8 cellular contexts compared by ENCODE assay signal in the genomic region with DNA sequence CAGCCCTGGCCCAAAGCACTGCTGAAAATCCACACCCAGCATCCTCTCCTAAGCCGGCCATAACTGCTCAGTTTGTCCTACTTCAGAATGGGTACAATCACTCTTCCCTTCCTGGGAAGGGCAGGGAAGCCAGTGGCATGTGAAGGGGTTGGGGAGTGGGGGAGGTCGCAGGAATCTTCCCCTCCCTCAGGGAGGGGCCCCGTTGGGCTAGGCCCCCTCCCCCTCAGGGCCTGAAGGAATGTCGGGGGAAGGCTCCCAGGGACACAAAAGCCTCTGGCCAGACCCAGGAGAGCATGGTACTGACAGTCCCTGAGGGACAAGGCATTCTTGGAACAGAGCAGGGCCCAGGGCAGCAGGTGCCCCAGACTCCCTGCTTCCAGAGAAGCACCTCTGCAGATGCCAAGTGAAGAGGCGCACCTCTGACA. TPM values are rescaled to one million over a fixed set of nuclear protein-coding genes. Genes with fewer than 3 reads are reported as not detected.
DNase-seq lines count a peak whose midpoint lies in the region; ATAC-seq lines count a peak whose summit lies in the region.

No MANE protein-coding gene starts in this region.

- H3K27ac ChIP-seq in ACC112 (ENCODE audit: low read depth, low read length) (no peak overlapping the region), HUES64 (ENCODE audit: low read depth, low read length) (no peak overlapping the region)

- H3K4me3 ChIP-seq in ACC112 (ENCODE audit: low read depth, low read length): peak overlapping the region; percentile 86
- H3K4me3 ChIP-seq in HUES64 (ENCODE audit: low read length): peak overlapping the region; percentile 92
- peak overlapping the region; percentile 75 for H3K4me3 ChIP-seq in mononuclear cell (ENCODE audit: low read length)

- H3K4me1 Mint-ChIP-seq in central memory CD8-positive, alpha-beta T cell: peaks cover 44% of the 10 kb centered on the region

- no peak overlapping the region for H2AFZ ChIP-seq in ACC112 (ENCODE audit: low read length, unreplicated experiment)

- no peaks in the 10 kb centered on the region for H3K9me3 Mint-ChIP-seq in central memory CD8-positive, alpha-beta T cell

- H3K27me3 Mint-ChIP-seq in central memory CD8-positive, alpha-beta T cell: no peaks in the 10 kb centered on the region

- H3K36me3 ChIP-seq in ACC112 (ENCODE audit: insufficient read depth, low read length) (peaks cover 25% of the 10 kb centered on the region), HUES64 (ENCODE audit: insufficient read depth, low read length) (peaks cover 37% of the 10 kb centered on the region)

- no peak for DNase-seq in central memory CD8-positive, alpha-beta T cell (ENCODE audit: low spot score in 2 of 2)
- DNase-seq in NCI-H2029 (lab: John Stamatoyannopoulos, UW) (no peak), NCI-H1092 treated with DMSO at 0.1 percent for 48 hours (lab: John Stamatoyannopoulos, UW) (no peak), NOMO-1 (lab: John Stamatoyannopoulos, UW; ENCODE audit: unreplicated experiment in 2 of 2) (no peak), NCI-H2171 (lab: John Stamatoyannopoulos, UW) (no peak)

- H3K4me3 Mint-ChIP-seq in central memory CD8-positive, alpha-beta T cell: peak overlapping the region; percentile 86

- peak overlapping the region; percentile 97 for H3K27ac Mint-ChIP-seq in central memory CD8-positive, alpha-beta T cell (ENCODE audit: low read depth)

- H3K9me3 ChIP-seq in HUES64 (ENCODE audit: insufficient read depth, low read depth, low read length): no peaks in the 10 kb centered on the region
- H3K9me3 ChIP-seq in mononuclear cell (ENCODE audit: low read depth, low read length): no peaks in the 10 kb centered on the region

- no peaks in the 10 kb centered on the region for H3K27me3 ChIP-seq in ACC112 (ENCODE audit: insufficient read depth, low read length)
- H3K27me3 ChIP-seq in HUES64 (ENCODE audit: insufficient read depth, low read length): no peaks in the 10 kb centered on the region
- H3K27me3 ChIP-seq in mononuclear cell (ENCODE audit: insufficient read depth, low read length): no peaks in the 10 kb centered on the region

- H3K9ac ChIP-seq in HUES64 (ENCODE audit: low read depth, low read length): 0 out of 2 replicates have a peak overlapping the region, but pooled peaks have one; percentile 77

- H3K4me1 ChIP-seq in ACC112 (ENCODE audit: control insufficient read depth, insufficient read depth, low read length, unreplicated experiment): peaks cover 49% of the 10 kb centered on the region
- peaks cover 15% of the 10 kb centered on the region for H3K4me1 ChIP-seq in HUES64 (ENCODE audit: insufficient read depth, low read length)
- H3K4me1 ChIP-seq in mononuclear cell (ENCODE audit: insufficient read depth, low read length): peaks cover 44% of the 10 kb centered on the region

- ATAC-seq in central memory CD8-positive, alpha-beta T cell (replicated peaks; ENCODE audit: extremely low read depth, poor library complexity, severe bottlenecking): no peak

- 24% methylated on average over 4 of the region's 5 CpGs for WGBS in HUES64

- H3K36me3 Mint-ChIP-seq in central memory CD8-positive, alpha-beta T cell (ENCODE audit: insufficient read depth): peaks cover 20% of the 10 kb centered on the region

- H3K79me2 ChIP-seq in ACC112 (ENCODE audit: control insufficient read depth, insufficient read depth, low read length, unreplicated experiment): peaks cover 54% of the 10 kb centered on the region

RNA-seq across cellular contexts. Expression of gene ELOVL1, which starts 1.2 kb away (rescaled TPM):
- polyA plus RNA-seq in HUES64 (2013, experiment 1 of 2): 22.0 TPM
- polyA plus RNA-seq in HUES64 (2013, experiment 2 of 2): 22.7 TPM
- 18.4 TPM for total RNA-seq in mononuclear cell

RNA-seq across cellular contexts. Expression of gene CDC20, which starts 7.8 kb away (rescaled TPM):
- polyA plus RNA-seq in HUES64 (2013, experiment 1 of 2): 143 TPM
- polyA plus RNA-seq in HUES64 (2013, experiment 2 of 2): 153 TPM
- 0.52 TPM for total RNA-seq in mononuclear cell

RNA-seq across cellular contexts. Expression of gene MED8, which starts 23.0 kb away (rescaled TPM):
- polyA plus RNA-seq in HUES64 (2013, experiment 1 of 2): 15.9 TPM
- 14.8 TPM for polyA plus RNA-seq in HUES64 (2013, experiment 2 of 2)
- 21.6 TPM for total RNA-seq in mononuclear cell

RNA-seq across cellular contexts. Expression of gene SZT2, which starts 23.1 kb away (rescaled TPM):
- 5.8 TPM for polyA plus RNA-seq in HUES64 (2013, experiment 1 of 2)
- 5.8 TPM for polyA plus RNA-seq in HUES64 (2013, experiment 2 of 2)
- total RNA-seq in mononuclear cell: 26.9 TPM

RNA-seq across cellular contexts. Expression of gene MPL, which starts 29.0 kb away (rescaled TPM):
- polyA plus RNA-seq in HUES64 (2013, experiment 1 of 2): not detected
- not detected for polyA plus RNA-seq in HUES64 (2013, experiment 2 of 2)
- 2.3 TPM for total RNA-seq in mononuclear cell
